In genomic region chr11:128153697-128154048, GRCh38 we compare ENCODE assay signal across 1 cellular context.
TF ChIP-seq lines count a peak whose summit lies in the region.

No MANE protein-coding gene starts in this region.

TF ChIP-seq in GM23338, 12 proteins besides CTCF, POLR2A, EP300 and RAD21 (continued from another document):
- TF ChIP-seq, protein P1, sequence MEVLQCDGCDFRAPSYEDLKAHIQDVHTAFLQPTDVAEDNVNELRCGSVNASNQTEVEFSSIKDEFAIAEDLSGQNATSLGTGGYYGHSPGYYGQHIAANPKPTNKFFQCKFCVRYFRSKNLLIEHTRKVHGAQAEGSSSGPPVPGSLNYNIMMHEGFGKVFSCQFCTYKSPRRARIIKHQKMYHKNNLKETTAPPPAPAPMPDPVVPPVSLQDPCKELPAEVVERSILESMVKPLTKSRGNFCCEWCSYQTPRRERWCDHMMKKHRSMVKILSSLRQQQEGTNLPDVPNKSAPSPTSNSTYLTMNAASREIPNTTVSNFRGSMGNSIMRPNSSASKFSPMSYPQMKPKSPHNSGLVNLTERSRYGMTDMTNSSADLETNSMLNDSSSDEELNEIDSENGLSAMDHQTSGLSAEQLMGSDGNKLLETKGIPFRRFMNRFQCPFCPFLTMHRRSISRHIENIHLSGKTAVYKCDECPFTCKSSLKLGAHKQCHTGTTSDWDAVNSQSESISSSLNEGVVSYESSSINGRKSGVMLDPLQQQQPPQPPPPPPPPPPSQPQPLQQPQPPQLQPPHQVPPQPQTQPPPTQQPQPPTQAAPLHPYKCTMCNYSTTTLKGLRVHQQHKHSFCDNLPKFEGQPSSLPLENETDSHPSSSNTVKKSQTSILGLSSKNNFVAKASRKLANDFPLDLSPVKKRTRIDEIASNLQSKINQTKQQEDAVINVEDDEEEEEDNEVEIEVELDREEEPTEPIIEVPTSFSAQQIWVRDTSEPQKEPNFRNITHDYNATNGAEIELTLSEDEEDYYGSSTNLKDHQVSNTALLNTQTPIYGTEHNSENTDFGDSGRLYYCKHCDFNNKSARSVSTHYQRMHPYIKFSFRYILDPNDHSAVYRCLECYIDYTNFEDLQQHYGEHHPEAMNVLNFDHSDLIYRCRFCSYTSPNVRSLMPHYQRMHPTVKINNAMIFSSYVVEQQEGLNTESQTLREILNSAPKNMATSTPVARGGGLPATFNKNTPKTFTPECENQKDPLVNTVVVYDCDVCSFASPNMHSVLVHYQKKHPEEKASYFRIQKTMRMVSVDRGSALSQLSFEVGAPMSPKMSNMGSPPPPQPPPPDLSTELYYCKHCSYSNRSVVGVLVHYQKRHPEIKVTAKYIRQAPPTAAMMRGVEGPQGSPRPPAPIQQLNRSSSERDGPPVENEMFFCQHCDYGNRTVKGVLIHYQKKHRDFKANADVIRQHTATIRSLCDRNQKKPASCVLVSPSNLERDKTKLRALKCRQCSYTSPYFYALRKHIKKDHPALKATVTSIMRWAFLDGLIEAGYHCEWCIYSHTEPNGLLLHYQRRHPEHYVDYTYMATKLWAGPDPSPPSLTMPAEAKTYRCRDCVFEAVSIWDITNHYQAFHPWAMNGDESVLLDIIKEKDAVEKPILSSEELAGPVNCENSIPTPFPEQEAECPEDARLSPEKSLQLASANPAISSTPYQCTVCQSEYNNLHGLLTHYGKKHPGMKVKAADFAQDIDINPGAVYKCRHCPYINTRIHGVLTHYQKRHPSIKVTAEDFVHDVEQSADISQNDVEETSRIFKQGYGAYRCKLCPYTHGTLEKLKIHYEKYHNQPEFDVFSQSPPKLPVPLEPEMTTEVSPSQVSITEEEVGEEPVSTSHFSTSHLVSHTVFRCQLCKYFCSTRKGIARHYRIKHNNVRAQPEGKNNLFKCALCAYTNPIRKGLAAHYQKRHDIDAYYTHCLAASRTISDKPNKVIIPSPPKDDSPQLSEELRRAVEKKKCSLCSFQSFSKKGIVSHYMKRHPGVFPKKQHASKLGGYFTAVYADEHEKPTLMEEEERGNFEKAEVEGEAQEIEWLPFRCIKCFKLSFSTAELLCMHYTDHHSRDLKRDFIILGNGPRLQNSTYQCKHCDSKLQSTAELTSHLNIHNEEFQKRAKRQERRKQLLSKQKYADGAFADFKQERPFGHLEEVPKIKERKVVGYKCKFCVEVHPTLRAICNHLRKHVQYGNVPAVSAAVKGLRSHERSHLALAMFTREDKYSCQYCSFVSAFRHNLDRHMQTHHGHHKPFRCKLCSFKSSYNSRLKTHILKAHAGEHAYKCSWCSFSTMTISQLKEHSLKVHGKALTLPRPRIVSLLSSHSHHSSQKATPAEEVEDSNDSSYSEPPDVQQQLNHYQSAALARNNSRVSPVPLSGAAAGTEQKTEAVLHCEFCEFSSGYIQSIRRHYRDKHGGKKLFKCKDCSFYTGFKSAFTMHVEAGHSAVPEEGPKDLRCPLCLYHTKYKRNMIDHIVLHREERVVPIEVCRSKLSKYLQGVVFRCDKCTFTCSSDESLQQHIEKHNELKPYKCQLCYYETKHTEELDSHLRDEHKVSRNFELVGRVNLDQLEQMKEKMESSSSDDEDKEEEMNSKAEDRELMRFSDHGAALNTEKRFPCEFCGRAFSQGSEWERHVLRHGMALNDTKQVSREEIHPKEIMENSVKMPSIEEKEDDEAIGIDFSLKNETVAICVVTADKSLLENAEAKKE (CRISPR knock-in tag; IDR thresholded peaks at IDR 0.05): no peak
- TF ChIP-seq JUNB (IDR thresholded peaks at IDR 0.05; ENCODE audit: unreplicated experiment) (no peak), EZH2 (IDR thresholded peaks at IDR 0.05; ENCODE audit: low read depth, unreplicated experiment) (no peak), ZNF114 (CRISPR knock-in tag; IDR thresholded peaks at IDR 0.05) (no peak), ZNF331 (CRISPR knock-in tag; IDR thresholded peaks at IDR 0.05; ENCODE audit: low read depth) (no peak), POLR2AphosphoS5 (IDR thresholded peaks at IDR 0.05; ENCODE audit: low read depth) (no peak), CREB1 (CRISPR knock-in tag; IDR thresholded peaks at IDR 0.05; ENCODE audit: low read depth) (no peak), ETS1 (IDR thresholded peaks at IDR 0.05) (no peak), REST (IDR thresholded peaks at IDR 0.05; ENCODE audit: unreplicated experiment) (no peak), NANOG (IDR thresholded peaks at IDR 0.05; ENCODE audit: borderline replicate concordance) (no peak)
